Comparison of ENCODE assay signal across 15 cellular contexts in genomic region chr3:45119824-45120614, GRCh38. TPM values are rescaled to one million over a fixed set of nuclear protein-coding genes. Genes with fewer than 3 reads are reported as not detected.
DNase-seq lines count a peak whose midpoint lies in the region; ATAC-seq and TF ChIP-seq lines count a peak whose summit lies in the region.
"Had no signal": no experiment of that assay in that cellular context is flagged by ENCODE, and none has a peak within 500 bp of the region (broad histone marks: within the 10 kb centered on the region; RNA-seq: fewer than 3 reads in every experiment).

No MANE protein-coding gene starts in this region.

- peak; percentile 81 for DNase-seq in HCEC 1CT
- peak; percentile 89 for DNase-seq in M059J (ENCODE audit: low read depth)
- peak; percentile 80 for DNase-seq in epithelial cell of esophagus (ENCODE audit: low read depth)
- DNase-seq in osteoblast (ENCODE audit: insufficient read length, low spot score, missing footprints) = no peak
- DNase-seq in MM.1S = no peak
- no peak for DNase-seq in immature natural killer cell
- DNase-seq: activated naive CD4-positive, alpha-beta T cell; brain microvascular endothelial cell; CD8-positive, alpha-beta T cell; left lung; NCI-H1105; NCI-H510A had no signal

- TF ChIP-seq CTCF in epithelial cell of esophagus (IDR thresholded peaks at IDR 0.05; ENCODE audit: insufficient read depth, low read depth, low read length, missing control alignments) = no peak
- no peak for TF ChIP-seq CTCF in osteoblast (IDR thresholded peaks at IDR 0.05; ENCODE audit: extremely low read depth, low read depth, low read length)
- TF ChIP-seq CTCF in MM.1S (IDR thresholded peaks at IDR 0.05; ENCODE audit: low read length) = no peak

- H3K36me3 ChIP-seq in osteoblast (ENCODE audit: insufficient read depth, low read length) (no peaks in the 10 kb centered on the region), MM.1S (replicated peaks; ENCODE audit: insufficient read depth, low read length) (no peaks in the 10 kb centered on the region)
- H3K36me3 ChIP-seq: brain microvascular endothelial cell, left lung had no signal

- H3K27me3 Mint-ChIP-seq in immature natural killer cell (ENCODE audit: low read depth in 3 of 3) = peaks cover 4 to 9% (median 7%) of the 10 kb centered on the region in 3 donors

- no peaks in the 10 kb centered on the region for H3K9me2 ChIP-seq in MM.1S (replicated peaks; ENCODE audit: insufficient read depth, low read length)

- no peak overlapping the region for H3K9ac ChIP-seq in MM.1S (ENCODE audit: low read length)

- H3K9me3 ChIP-seq in osteoblast (ENCODE audit: low read depth, low read length) = no peaks in the 10 kb centered on the region
- H3K9me3 ChIP-seq in MM.1S (replicated peaks; ENCODE audit: insufficient read depth, low read length) = no peaks in the 10 kb centered on the region
- H3K9me3 ChIP-seq: left lung had no signal

- peaks cover 14 to 17% of the 10 kb centered on the region in 2 donors for H3K4me1 Mint-ChIP-seq in immature natural killer cell
- H3K4me1 Mint-ChIP-seq: neural crest cell had no signal

- H3K27ac ChIP-seq in osteoblast (ENCODE audit: low read depth, low read length) (peak overlapping the region; percentile 38), MM.1S (ENCODE audit: low read length) (no peak overlapping the region)
- H3K27ac ChIP-seq: brain microvascular endothelial cell, left lung had no signal

- H3K4me2 ChIP-seq in osteoblast (ENCODE audit: insufficient read depth, low read length) (no peak overlapping the region), MM.1S (ENCODE audit: low read depth, low read length) (no peak overlapping the region)
- H3K4me2 ChIP-seq: smooth muscle cell had no signal

- peaks cover 10% of the 10 kb centered on the region for H3F3A ChIP-seq in MM.1S (ENCODE audit: insufficient read depth, low read length)

- ATAC-seq in HG03354 (IDR thresholded peaks at IDR 0.05; ENCODE audit: poor library complexity, severe bottlenecking, unreplicated experiment) = no peak
- ATAC-seq: CD8-positive, alpha-beta T cell; left lung had no signal

- no peaks in the 10 kb centered on the region for H3K36me3 Mint-ChIP-seq in immature natural killer cell
- H3K36me3 Mint-ChIP-seq: CD8-positive, alpha-beta T cell had no signal

- no peaks in the 10 kb centered on the region for H3K27me3 ChIP-seq in osteoblast (ENCODE audit: insufficient read depth, low read length)
- no peaks in the 10 kb centered on the region for H3K27me3 ChIP-seq in MM.1S (replicated peaks; ENCODE audit: insufficient read depth, low read length)
- H3K27me3 ChIP-seq: brain microvascular endothelial cell, left lung had no signal

- H2AFZ ChIP-seq in osteoblast (ENCODE audit: low read length) (no peak overlapping the region), MM.1S (ENCODE audit: low read length) (no peak overlapping the region)

- no peak overlapping the region for H3K4me3 ChIP-seq in epithelial cell of esophagus (ENCODE audit: low read length)
- no peak overlapping the region for H3K4me3 ChIP-seq in osteoblast (ENCODE audit: insufficient read depth, low read length)
- H3K4me3 ChIP-seq in MM.1S (ENCODE audit: low read length) = no peak overlapping the region
- H3K4me3 ChIP-seq: left lung, smooth muscle cell had no signal

- H3K79me2 ChIP-seq in osteoblast (ENCODE audit: insufficient read depth, low read length) = peaks cover 4% of the 10 kb centered on the region
- H3K79me2 ChIP-seq in MM.1S (ENCODE audit: low read length) = no peaks in the 10 kb centered on the region

- H3K27ac Mint-ChIP-seq in immature natural killer cell = no peak overlapping the region
- H3K27ac Mint-ChIP-seq: CD8-positive, alpha-beta T cell had no signal

- peaks cover 0 to 2% (median 0%) of the 10 kb centered on the region in 6 donors for H3K9me3 Mint-ChIP-seq in immature natural killer cell
- H3K9me3 Mint-ChIP-seq: CD8-positive, alpha-beta T cell; neural crest cell had no signal

- no peak overlapping the region for H3K4me3 Mint-ChIP-seq in immature natural killer cell
- H3K4me3 Mint-ChIP-seq: CD8-positive, alpha-beta T cell; neural crest cell had no signal

- H4K20me1 ChIP-seq in osteoblast (ENCODE audit: insufficient read depth, low read length) (no peaks in the 10 kb centered on the region), MM.1S (ENCODE audit: insufficient read depth, low read length) (no peaks in the 10 kb centered on the region)

- H3K4me1 ChIP-seq in osteoblast (ENCODE audit: insufficient read depth, low read length) = peaks cover 26% of the 10 kb centered on the region
- peaks cover 18% of the 10 kb centered on the region for H3K4me1 ChIP-seq in MM.1S (ENCODE audit: low read length)

RNA-seq across cellular contexts. Expression of gene CDCP1, which starts 26.2 kb away (rescaled TPM):
- total RNA-seq in M059J (2014; rRNA removed; shearing (Covaris generic)) = 23.7 and 33.5 TPM in 2 replicates
- 4.4 and 7.6 TPM in 2 replicates for total RNA-seq in osteoblast
- polyA plus RNA-seq in immature natural killer cell = 1 to 10 TPM; 1.1 to 3.3 (median 2.0) TPM
- total RNA-seq: CD8-positive, alpha-beta T cell; neural crest cell had no signal

Comparison
In these comparisons a context has a peak if more than half of its experiments do, and no peak if none do; other contexts are left out.
1. DNase-seq: peak in HCEC 1CT (single experiment), M059J (single experiment) and epithelial cell of esophagus (single experiment); none in osteoblast (single experiment), MM.1S (single experiment) and immature natural killer cell (0 of 3).